10 cellular contexts compared by ENCODE assay signal in the genomic region with DNA sequence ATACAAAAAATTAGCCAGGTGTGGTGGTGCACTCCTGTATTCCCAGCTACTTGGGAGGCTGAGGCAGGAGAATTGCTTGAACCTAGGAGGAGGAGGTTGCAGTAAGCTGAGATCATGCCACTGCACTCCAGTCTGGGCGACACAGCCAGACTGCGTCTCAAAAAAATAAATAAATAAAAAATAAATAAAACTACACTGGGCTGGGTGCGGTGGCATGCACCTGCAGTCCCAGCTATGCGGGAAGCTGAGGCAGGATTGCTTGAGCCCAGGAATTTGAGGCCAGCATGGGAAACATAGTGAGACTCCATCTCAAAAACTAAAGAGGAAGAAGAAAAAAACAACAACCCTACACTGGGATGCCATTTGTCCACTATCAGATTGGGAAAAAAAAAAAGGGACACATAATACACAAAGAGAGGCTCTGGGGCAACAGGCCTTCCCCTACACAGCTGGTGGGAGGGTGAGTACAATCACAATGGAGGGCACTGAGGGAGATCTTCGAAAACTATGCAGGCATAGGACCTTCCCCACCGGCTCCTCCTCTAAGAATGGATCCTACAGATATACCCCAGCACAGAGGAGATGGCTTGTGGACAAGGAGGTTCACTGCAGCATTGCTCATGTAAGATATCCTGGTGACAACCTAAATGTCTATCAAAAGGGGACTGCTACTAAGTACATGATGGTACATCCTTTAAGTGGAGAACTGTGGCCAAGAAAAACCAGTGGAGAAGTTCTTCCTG. TPM values are rescaled to one million over a fixed set of nuclear protein-coding genes. Genes with fewer than 3 reads are reported as not detected.
DNase-seq lines count a peak whose midpoint lies in the region; ATAC-seq and TF ChIP-seq lines count a peak whose summit lies in the region.
"Not testable (repeated sequence)": the region's sequence is repeated elsewhere in the genome, so short reads cannot be mapped to it uniquely, and the experiment has no call there.
"Had no signal": no experiment of that assay in that cellular context is flagged by ENCODE, and none has a peak within 500 bp of the region (broad histone marks: within the 10 kb centered on the region; RNA-seq: fewer than 3 reads in every experiment).

No MANE protein-coding gene starts in this region.

- not testable (repeated sequence) for H3K4me1 Mint-ChIP-seq in CD4-positive, alpha-beta memory T cell; activated naive CD8-positive, alpha-beta T cell treated with anti-CD3 and anti-CD28 coated beads, Interleukin-2, amount 10 ng/mL, durations not matched to agents 7 days and 5 days

- intact Hi-C loops in CD4-positive, alpha-beta memory T cell (cut with micrococcal nuclease); dorsolateral prefrontal cortex (cut with DNase I); cardiac septum (cut with DNase I); sciatic nerve (cut with DNase I); uterus (cut with DNase I; ENCODE audit: low total_unique reads): not testable (repeated sequence)

- H3K36me3 Mint-ChIP-seq in CD4-positive, alpha-beta memory T cell: peaks cover 42 to 53% of the 10 kb centered on the region in 2 donors
- H3K36me3 Mint-ChIP-seq in activated naive CD8-positive, alpha-beta T cell treated with anti-CD3 and anti-CD28 coated beads, Interleukin-2, amount 10 ng/mL, durations not matched to agents 7 days and 5 days: peaks cover 13% of the 10 kb centered on the region

- peaks cover 45% of the 10 kb centered on the region for H3K36me3 ChIP-seq in CD4-positive, alpha-beta memory T cell (ENCODE audit: insufficient read depth, low read length)
- peaks cover 45% of the 10 kb centered on the region for H3K36me3 ChIP-seq in WERI-Rb-1
- not testable (repeated sequence) for H3K36me3 ChIP-seq in uterus

- not testable (repeated sequence) for H3K27me3 Mint-ChIP-seq in CD4-positive, alpha-beta memory T cell; activated naive CD8-positive, alpha-beta T cell treated with anti-CD3 and anti-CD28 coated beads, Interleukin-2, amount 10 ng/mL, durations not matched to agents 7 days and 5 days

- not testable (repeated sequence) for H3K4me1 ChIP-seq in CD4-positive, alpha-beta memory T cell (ENCODE audit: insufficient read depth, low read length); uterus

- H3K9me3 ChIP-seq in CD4-positive, alpha-beta memory T cell (ENCODE audit: control insufficient read depth in 1 of 2, low read length in 2 of 2); WERI-Rb-1 (ENCODE audit: severe bottlenecking); uterus: not testable (repeated sequence)

- POLR2A ChIA-PET in CD4-positive, alpha-beta memory T cell (lab: Charles Lee; ENCODE audit: partially characterized antibody); activated naive CD8-positive, alpha-beta T cell treated with anti-CD3 and anti-CD28 coated beads, Interleukin-2, amount 10 ng/mL, durations not matched to agents 7 days and 5 days (lab: Charles Lee): not testable (repeated sequence)

- H3K4me3 Mint-ChIP-seq in CD4-positive, alpha-beta memory T cell; activated naive CD8-positive, alpha-beta T cell treated with anti-CD3 and anti-CD28 coated beads, Interleukin-2, amount 10 ng/mL, durations not matched to agents 7 days and 5 days: not testable (repeated sequence)

- not testable (repeated sequence) for ATAC-seq in activated naive CD8-positive, alpha-beta T cell treated with anti-CD3 and anti-CD28 coated beads, Interleukin-2, amount 10 ng/mL, durations not matched to agents 7 days and 5 days (ENCODE audit: low read depth); sciatic nerve

- H3K27me3 ChIP-seq in CD4-positive, alpha-beta memory T cell (ENCODE audit: insufficient read depth, low read length); WERI-Rb-1 (ENCODE audit: insufficient read depth, low read depth, severe bottlenecking); dorsolateral prefrontal cortex; uterus: not testable (repeated sequence)

- not testable (repeated sequence) for DNase-seq in CD4-positive, alpha-beta memory T cell; WERI-Rb-1
- DNase-seq in activated naive CD8-positive, alpha-beta T cell treated with anti-CD3 and anti-CD28 coated beads, Interleukin-2, amount 10 ng/mL, durations not matched to agents 7 days and 5 days: peak; percentile 18
- DNase-seq in dorsolateral prefrontal cortex (peak in 6 of 10 donors; percentile 6 to 42 (median 21)), cardiac septum (ENCODE audit: low spot score) (peak; percentile 74), mucosa of gallbladder (ENCODE audit: low spot score) (peak; percentile 9), sciatic nerve (ENCODE audit: low spot score) (peak; percentile 54), uterus (peak; percentile 12 to 15)

- not testable (repeated sequence) for TF ChIP-seq POLR2A in uterus (IDR thresholded peaks at IDR 0.05)

- H3K27ac ChIP-seq in CD4-positive, alpha-beta memory T cell (ENCODE audit: low read depth, low read length); uterus: not testable (repeated sequence)
- 0 out of 2 replicates have a peak overlapping the region, but pooled peaks have one; percentile 19 for H3K27ac ChIP-seq in WERI-Rb-1
- peak overlapping the region in 25 of 59 donors; percentile 0 to 78 (median 25) for H3K27ac ChIP-seq in dorsolateral prefrontal cortex

- H3K4me3 ChIP-seq in CD4-positive, alpha-beta memory T cell (ENCODE audit: low read length in 2 of 2); WERI-Rb-1 (ENCODE audit: low read depth, low read length); dorsolateral prefrontal cortex; uterus: not testable (repeated sequence)

- CTCF ChIA-PET in CD4-positive, alpha-beta memory T cell (lab: Charles Lee; ENCODE audit: partially characterized antibody): interaction anchor here (0.7 kb wide), 1 partner anchor 181 kb away, joined by 3 read pairs; no protein-coding TSS in a partner anchor

- not testable (repeated sequence) for H3K9me3 Mint-ChIP-seq in CD4-positive, alpha-beta memory T cell; activated naive CD8-positive, alpha-beta T cell treated with anti-CD3 and anti-CD28 coated beads, Interleukin-2, amount 10 ng/mL, durations not matched to agents 7 days and 5 days

- TF ChIP-seq CTCF in WERI-Rb-1 (IDR thresholded peaks at IDR 0.05; ENCODE audit: low read depth, low read length); dorsolateral prefrontal cortex (IDR thresholded peaks at IDR 0.05 in 54 of 56, conservative IDR thresholded peaks at IDR 0.05 in 2 of 56; ENCODE audit: low read depth in 1 of 56, partially characterized antibody in 56 of 56); uterus (IDR thresholded peaks at IDR 0.05): not testable (repeated sequence)

- H3K27ac Mint-ChIP-seq in CD4-positive, alpha-beta memory T cell: peak overlapping the region in 4 of 7 donors; percentile 3 to 31 (median 17)
- H3K27ac Mint-ChIP-seq in activated naive CD8-positive, alpha-beta T cell treated with anti-CD3 and anti-CD28 coated beads, Interleukin-2, amount 10 ng/mL, durations not matched to agents 7 days and 5 days: not testable (repeated sequence)

RNA-seq across cellular contexts. Expression of a gene that starts 20.3 kb away (rescaled TPM):
- total RNA-seq in CD4-positive, alpha-beta memory T cell: 10 to 100 TPM; 16.7 to 17.0 TPM
- 10 to 100 TPM in 1 of 2 donors, 1 to 10 TPM in 1; 4.1 to 10.4 TPM for polyA plus RNA-seq in CD4-positive, alpha-beta memory T cell
- total RNA-seq in activated naive CD8-positive, alpha-beta T cell treated with anti-CD3 and anti-CD28 coated beads, Interleukin-2, amount 10 ng/mL, durations not matched to agents 7 days and 5 days: 10 to 100 TPM; 11.3 to 12.6 TPM
- total RNA-seq in dorsolateral prefrontal cortex: 10 to 100 TPM; 17.9 to 89.3 (median 52.9) TPM
- total RNA-seq in cardiac septum: 12.6 TPM
- total RNA-seq in mucosa of gallbladder: 64.2 TPM
- 40.4 TPM for total RNA-seq in sciatic nerve
- total RNA-seq in uterus: 100 to 1,000 TPM in 1 of 4 donors, 10 to 100 TPM in 3; 29.4 to 178 (median 39.2) TPM

RNA-seq across cellular contexts. Expression of a gene that starts 33.0 kb away (rescaled TPM):
- total RNA-seq in CD4-positive, alpha-beta memory T cell: 1,000 to 10,000 TPM; 3,010 to 3,866 TPM
- polyA plus RNA-seq in CD4-positive, alpha-beta memory T cell: not detected
- 1,000 to 10,000 TPM; 3,257 to 3,430 TPM for total RNA-seq in activated naive CD8-positive, alpha-beta T cell treated with anti-CD3 and anti-CD28 coated beads, Interleukin-2, amount 10 ng/mL, durations not matched to agents 7 days and 5 days
- total RNA-seq in dorsolateral prefrontal cortex (over 10,000 TPM in 6 of 120 experiments, 1,000 to 10,000 TPM in 114; 2,235 to 12,697 (median 6,630) TPM), cardiac septum (6,195 TPM), mucosa of gallbladder (1,358 TPM), sciatic nerve (13,769 TPM), uterus (1,000 to 10,000 TPM in 1 of 4 donors, under 1 TPM in 3; under 0.01 to 2,125 (median under 0.01) TPM)
- total RNA-seq: right atrium auricular region had no signal
- polyA plus RNA-seq: esophagus had no signal
